ENCODE assay signal across 1 cellular context in genomic region chr1:36990928-36991327, GRCh38.
A peak's percentile ranks its signal among the peaks of the same experiment; 100 is the strongest.
TF ChIP-seq lines count a peak whose summit lies in the region.

No MANE protein-coding gene starts in this region.

TF ChIP-seq in K562, 482 proteins besides CTCF, POLR2A, EP300 and RAD21:
- TF ChIP-seq L3MBTL2 (IDR thresholded peaks at IDR 0.05) (no peak), BCOR (IDR thresholded peaks at IDR 0.05) (peak; percentile 36; the same call in 1 of the 2 replicates), ZFP36 (IDR thresholded peaks at IDR 0.05; ENCODE audit: low read depth, low read length, partially characterized antibody) (peak; percentile 73), RBM25 (IDR thresholded peaks at IDR 0.05; ENCODE audit: low read depth, low read length, severe bottlenecking) (peak; percentile 79)
